ENCODE assay signal across 15 cellular contexts in genomic region chr4:54819044-54819443, GRCh38.
DNase-seq lines count a peak whose midpoint lies in the region; ATAC-seq and TF ChIP-seq lines count a peak whose summit lies in the region.
"Had no signal": no experiment of that assay in that cellular context is flagged by ENCODE, and none has a peak within 500 bp of the region (broad histone marks: within the 10 kb centered on the region; RNA-seq: fewer than 3 reads in every experiment).

No MANE protein-coding gene starts in this region.

- DNase-seq in activated CD8-positive, alpha-beta T cell treated with anti-CD3 and anti-CD28 coated beads, Interleukin-2, amount 10 ng/mL, durations not matched to agents 7 days and 5 days = no peak
- DNase-seq in activated CD8-positive, alpha-beta T cell treated with anti-CD3 and anti-CD28 coated beads for 36 hours = no peak
- peak; percentile 95 for DNase-seq in NOMO-1 treated with DMSO at 0.1 percent for 48 hours (lab: John Stamatoyannopoulos, UW; ENCODE audit: unreplicated experiment)
- DNase-seq in UCSD-AML1 (lab: John Stamatoyannopoulos, UW; ENCODE audit: unreplicated experiment) = peak; percentile 76
- DNase-seq in suprapubic skin (ENCODE audit: low spot score in 2 of 2) = no peak
- DNase-seq in activated naive CD4-positive, alpha-beta T cell treated with anti-CD3 and anti-CD28 coated beads, Interleukin-2, amount 10 ng/mL, durations not matched to agents 7 days and 5 days = no peak
- no peak for DNase-seq in NCI-H2171 (lab: John Stamatoyannopoulos, UW)
- DNase-seq: Caco-2, GOT3, Karpas-422, NCI-H1694, NCI-H774, OCI-M1, T-helper 1 cell had no signal

- WGBS in suprapubic skin = 28% methylated on average over 5 of the region's 5 CpGs

- H3K4me1 ChIP-seq in suprapubic skin = no peaks in the 10 kb centered on the region
- H3K4me1 ChIP-seq: Caco-2 had no signal

- intact Hi-C loops in activated CD8-positive, alpha-beta T cell treated with anti-CD3 and anti-CD28 coated beads for 36 hours (cut with micrococcal nuclease) = no loop called here

- H3K4me3 ChIP-seq in suprapubic skin = no peak overlapping the region

- no peaks in the 10 kb centered on the region for H3K9me3 ChIP-seq in suprapubic skin
- H3K9me3 ChIP-seq: Caco-2 had no signal

- TF ChIP-seq EP300 in suprapubic skin (IDR thresholded peaks at IDR 0.05) = no peak

- peak overlapping the region; percentile 10 for H3K27ac Mint-ChIP-seq in activated CD8-positive, alpha-beta T cell treated with anti-CD3 and anti-CD28 coated beads, Interleukin-2, amount 10 ng/mL, durations not matched to agents 7 days and 5 days
- H3K27ac Mint-ChIP-seq in activated CD8-positive, alpha-beta T cell treated with anti-CD3 and anti-CD28 coated beads for 36 hours = no peak overlapping the region
- no peak overlapping the region for H3K27ac Mint-ChIP-seq in activated naive CD4-positive, alpha-beta T cell treated with anti-CD3 and anti-CD28 coated beads, Interleukin-2, amount 10 ng/mL, durations not matched to agents 7 days and 5 days

- POLR2A ChIA-PET in activated CD8-positive, alpha-beta T cell treated with anti-CD3 and anti-CD28 coated beads, Interleukin-2, amount 10 ng/mL, durations not matched to agents 7 days and 5 days (lab: Charles Lee) = no interaction called here
- POLR2A ChIA-PET in activated CD8-positive, alpha-beta T cell treated with anti-CD3 and anti-CD28 coated beads for 36 hours (lab: Charles Lee) = no interaction called here

- H3K4me1 Mint-ChIP-seq in activated CD8-positive, alpha-beta T cell treated with anti-CD3 and anti-CD28 coated beads, Interleukin-2, amount 10 ng/mL, durations not matched to agents 7 days and 5 days (ENCODE audit: low read depth) = peaks cover 8% of the 10 kb centered on the region
- H3K4me1 Mint-ChIP-seq in activated CD8-positive, alpha-beta T cell treated with anti-CD3 and anti-CD28 coated beads for 36 hours (ENCODE audit: low read depth) = peaks cover 7% of the 10 kb centered on the region
- H3K4me1 Mint-ChIP-seq in activated naive CD4-positive, alpha-beta T cell treated with anti-CD3 and anti-CD28 coated beads, Interleukin-2, amount 10 ng/mL, durations not matched to agents 7 days and 5 days = no peaks in the 10 kb centered on the region

- no peak overlapping the region for H3K4me3 Mint-ChIP-seq in activated CD8-positive, alpha-beta T cell treated with anti-CD3 and anti-CD28 coated beads, Interleukin-2, amount 10 ng/mL, durations not matched to agents 7 days and 5 days
- H3K4me3 Mint-ChIP-seq in activated CD8-positive, alpha-beta T cell treated with anti-CD3 and anti-CD28 coated beads for 36 hours = no peak overlapping the region
- no peak overlapping the region for H3K4me3 Mint-ChIP-seq in activated naive CD4-positive, alpha-beta T cell treated with anti-CD3 and anti-CD28 coated beads, Interleukin-2, amount 10 ng/mL, durations not matched to agents 7 days and 5 days

- no peaks in the 10 kb centered on the region for H3K9me3 Mint-ChIP-seq in activated CD8-positive, alpha-beta T cell treated with anti-CD3 and anti-CD28 coated beads, Interleukin-2, amount 10 ng/mL, durations not matched to agents 7 days and 5 days (ENCODE audit: insufficient read depth)
- no peaks in the 10 kb centered on the region for H3K9me3 Mint-ChIP-seq in activated CD8-positive, alpha-beta T cell treated with anti-CD3 and anti-CD28 coated beads for 36 hours
- H3K9me3 Mint-ChIP-seq in activated naive CD4-positive, alpha-beta T cell treated with anti-CD3 and anti-CD28 coated beads, Interleukin-2, amount 10 ng/mL, durations not matched to agents 7 days and 5 days = no peaks in the 10 kb centered on the region

- ATAC-seq in activated CD8-positive, alpha-beta T cell treated with anti-CD3 and anti-CD28 coated beads, Interleukin-2, amount 10 ng/mL, durations not matched to agents 7 days and 5 days = no peak
- ATAC-seq in activated CD8-positive, alpha-beta T cell treated with anti-CD3 and anti-CD28 coated beads for 36 hours = no peak
- ATAC-seq in GM18498 (IDR thresholded peaks at IDR 0.05; ENCODE audit: unreplicated experiment) = no peak

- H3K36me3 Mint-ChIP-seq in activated CD8-positive, alpha-beta T cell treated with anti-CD3 and anti-CD28 coated beads, Interleukin-2, amount 10 ng/mL, durations not matched to agents 7 days and 5 days (ENCODE audit: low read depth) = no peaks in the 10 kb centered on the region
- H3K36me3 Mint-ChIP-seq in activated CD8-positive, alpha-beta T cell treated with anti-CD3 and anti-CD28 coated beads for 36 hours (ENCODE audit: low read depth) = no peaks in the 10 kb centered on the region
- H3K36me3 Mint-ChIP-seq in activated naive CD4-positive, alpha-beta T cell treated with anti-CD3 and anti-CD28 coated beads, Interleukin-2, amount 10 ng/mL, durations not matched to agents 7 days and 5 days = no peaks in the 10 kb centered on the region

- H3K36me3 ChIP-seq in suprapubic skin = no peaks in the 10 kb centered on the region

- no peaks in the 10 kb centered on the region for H3K27me3 ChIP-seq in suprapubic skin

- CTCF ChIA-PET in activated CD8-positive, alpha-beta T cell treated with anti-CD3 and anti-CD28 coated beads, Interleukin-2, amount 10 ng/mL, durations not matched to agents 7 days and 5 days (lab: Charles Lee) = interaction anchor here (1.4 kb wide), 1 partner anchor 527 kb away, joined by 3 read pairs; the partner anchor contains the start of gene SRD5A3
- CTCF ChIA-PET in activated CD8-positive, alpha-beta T cell treated with anti-CD3 and anti-CD28 coated beads for 36 hours (lab: Charles Lee) = no interaction called here
- CTCF ChIA-PET in activated naive CD4-positive, alpha-beta T cell treated with anti-CD3 and anti-CD28 coated beads, Interleukin-2, amount 10 ng/mL, durations not matched to agents 7 days and 5 days (lab: Charles Lee) = interaction anchor here (1.7 kb wide), 1 partner anchor 142 kb away, joined by 6 read pairs; no protein-coding TSS in a partner anchor

- peak overlapping the region; percentile 24 for H3K27ac ChIP-seq in suprapubic skin

- H3K27me3 Mint-ChIP-seq in activated CD8-positive, alpha-beta T cell treated with anti-CD3 and anti-CD28 coated beads, Interleukin-2, amount 10 ng/mL, durations not matched to agents 7 days and 5 days (ENCODE audit: low read depth) = no peaks in the 10 kb centered on the region
- no peaks in the 10 kb centered on the region for H3K27me3 Mint-ChIP-seq in activated CD8-positive, alpha-beta T cell treated with anti-CD3 and anti-CD28 coated beads for 36 hours
- no peaks in the 10 kb centered on the region for H3K27me3 Mint-ChIP-seq in activated naive CD4-positive, alpha-beta T cell treated with anti-CD3 and anti-CD28 coated beads, Interleukin-2, amount 10 ng/mL, durations not matched to agents 7 days and 5 days

- no peak for TF ChIP-seq POLR2A in suprapubic skin (IDR thresholded peaks at IDR 0.05)

- TF ChIP-seq CTCF in activated CD8-positive, alpha-beta T cell treated with anti-CD3 and anti-CD28 coated beads for 36 hours (IDR thresholded peaks at IDR 0.05) = no peak
- TF ChIP-seq CTCF in suprapubic skin (IDR thresholded peaks at IDR 0.05) = no peak

Comparison
In these comparisons a context has a peak if more than half of its experiments do, and no peak if none do; other contexts are left out.
1. DNase-seq: peak in NOMO-1 treated with DMSO at 0.1 percent for 48 hours (single experiment) and UCSD-AML1 (single experiment); none in activated CD8-positive, alpha-beta T cell treated with anti-CD3 and anti-CD28 coated beads, Interleukin-2, amount 10 ng/mL, durations not matched to agents 7 days and 5 days (single experiment), activated CD8-positive, alpha-beta T cell treated with anti-CD3 and anti-CD28 coated beads for 36 hours (single experiment), suprapubic skin (0 of 2), activated naive CD4-positive, alpha-beta T cell treated with anti-CD3 and anti-CD28 coated beads, Interleukin-2, amount 10 ng/mL, durations not matched to agents 7 days and 5 days (single experiment) and NCI-H2171 (single experiment).